15 cellular contexts compared by ENCODE assay signal in genomic region chr12:46901464-46902205, GRCh38.
DNase-seq lines count a peak whose midpoint lies in the region; ATAC-seq and TF ChIP-seq lines count a peak whose summit lies in the region.
"Had no signal": no experiment of that assay in that cellular context is flagged by ENCODE, and none has a peak within 500 bp of the region (broad histone marks: within the 10 kb centered on the region; RNA-seq: fewer than 3 reads in every experiment).

No MANE protein-coding gene starts in this region.

- H3K79me1 ChIP-seq in trophoblast cell (ENCODE audit: low read length) = peaks cover 29% of the 10 kb centered on the region

- H3K79me2 ChIP-seq in DND-41 (ENCODE audit: insufficient read depth, low read length) = no peaks in the 10 kb centered on the region
- H3K79me2 ChIP-seq in KMS-11 (ENCODE audit: insufficient read depth, low read depth) = no peaks in the 10 kb centered on the region
- peaks cover 4% of the 10 kb centered on the region for H3K79me2 ChIP-seq in trophoblast cell (ENCODE audit: control insufficient read depth, insufficient read depth, low read length, poor library complexity)

- H2AFZ ChIP-seq in DND-41 (ENCODE audit: low read depth, low read length) = peak overlapping the region; percentile 57
- peak overlapping the region; percentile 6; the same call in 1 of the 2 replicates for H2AFZ ChIP-seq in KMS-11 (ENCODE audit: low read depth)
- no peak overlapping the region for H2AFZ ChIP-seq in trophoblast cell (ENCODE audit: insufficient read depth, low read length, poor library complexity)

- H4K91ac ChIP-seq in trophoblast cell (ENCODE audit: low read depth, low read length) = peak overlapping the region; percentile 67

- no peak overlapping the region for H3K18ac ChIP-seq in trophoblast cell (ENCODE audit: low read length)

- no peaks in the 10 kb centered on the region for H3K27me3 ChIP-seq in DND-41 (ENCODE audit: insufficient read depth, low read length, poor library complexity)
- H3K27me3 ChIP-seq in KMS-11 (ENCODE audit: insufficient read depth, low read depth) = no peaks in the 10 kb centered on the region
- no peaks in the 10 kb centered on the region for H3K27me3 ChIP-seq in trophoblast cell (ENCODE audit: insufficient read depth, low read length)

- H3K9ac ChIP-seq in DND-41 (ENCODE audit: low read depth, low read length) = no peak overlapping the region
- no peak overlapping the region for H3K9ac ChIP-seq in KMS-11
- H3K9ac ChIP-seq in trophoblast cell (ENCODE audit: low read length) = no peak overlapping the region

- H2BK12ac ChIP-seq in trophoblast cell (ENCODE audit: low read length) = peak overlapping the region; percentile 23

- no peak overlapping the region for H4K12ac ChIP-seq in trophoblast cell (ENCODE audit: low read depth, low read length)

- no peak overlapping the region for H3K4me3 ChIP-seq in DND-41 (ENCODE audit: low read depth in 1 of 2, low read length in 2 of 2)
- no peak overlapping the region for H3K4me3 ChIP-seq in KMS-11 (IDR thresholded peaks at IDR 0.05; ENCODE audit: insufficient read depth, low read depth, low read length)
- H3K4me3 ChIP-seq in trophoblast cell (ENCODE audit: low read depth, low read length) = no peak overlapping the region
- H3K4me3 ChIP-seq: A549, GM12878, K562 had no signal

- H2BK120ac ChIP-seq in trophoblast cell (ENCODE audit: insufficient read depth, low read length, poor library complexity) = peak overlapping the region; percentile 45

- H4K8ac ChIP-seq in trophoblast cell (ENCODE audit: low read depth, low read length) = peak overlapping the region; percentile 20

- peak overlapping the region; percentile 34 for H3K14ac ChIP-seq in trophoblast cell (ENCODE audit: low read length)

- no peak for TF ChIP-seq CTCF in DND-41 (IDR thresholded peaks at IDR 0.05; ENCODE audit: borderline replicate concordance, extremely low read depth, low read length, poor library complexity, severe bottlenecking)
- no peak for TF ChIP-seq CTCF in KMS-11 (conservative IDR thresholded peaks at IDR 0.05; ENCODE audit: low read depth, low read length)

- H2BK5ac ChIP-seq in trophoblast cell (ENCODE audit: low read depth, low read length, poor library complexity) = peak overlapping the region; percentile 18

- H3K4ac ChIP-seq in trophoblast cell (ENCODE audit: low read depth, low read length) = no peak overlapping the region

- H3K36me3 ChIP-seq in DND-41 (ENCODE audit: insufficient read depth, low read length) (no peaks in the 10 kb centered on the region), KMS-11 (ENCODE audit: insufficient read depth) (no peaks in the 10 kb centered on the region), trophoblast cell (ENCODE audit: control insufficient read depth in 1 of 2, insufficient read depth in 2 of 2, low read length in 2 of 2) (no peaks in the 10 kb centered on the region)

- WGBS in trophoblast cell (ENCODE audit: extremely low coverage, insufficient coverage, insufficient read length) = no CpG with 5 or more reads among the region's 3 CpGs

- peak overlapping the region; percentile 9 for H2AK5ac ChIP-seq in trophoblast cell (ENCODE audit: low read length)

- peaks cover 12% of the 10 kb centered on the region for H3K4me1 ChIP-seq in DND-41 (ENCODE audit: insufficient read depth, low read length)
- peaks cover 9% of the 10 kb centered on the region for H3K4me1 ChIP-seq in KMS-11 (ENCODE audit: low read depth, poor library complexity, severe bottlenecking)
- H3K4me1 ChIP-seq in trophoblast cell (ENCODE audit: control insufficient read depth in 1 of 2, insufficient read depth in 2 of 2, low read length in 2 of 2) = peaks cover 7 to 8% of the 10 kb centered on the region in 2 experiments
- H3K4me1 ChIP-seq: A549, Caco-2 had no signal

- no peak for DNase-seq in DND-41
- peak; percentile 61 for DNase-seq in islet precursor cell
- DNase-seq in trophoblast cell = no peak
- DNase-seq in substantia nigra (lab: John Stamatoyannopoulos, UW) = no peak
- no peak for DNase-seq in DMS79 (lab: John Stamatoyannopoulos, UW)
- no peak for DNase-seq in effector CD8-positive, alpha-beta T cell (lab: John Stamatoyannopoulos, UW)
- DNase-seq: Caco-2; CD8-positive, alpha-beta memory T cell; GOT3; H9 had no signal

- H3K23ac ChIP-seq in trophoblast cell (ENCODE audit: low read length) = no peak overlapping the region

- ATAC-seq in DND-41 (ENCODE audit: insufficient read depth, low read depth) (peak; percentile 40; the same call in 1 of the 3 replicates), HG03354 (IDR thresholded peaks at IDR 0.05; ENCODE audit: poor library complexity, severe bottlenecking, unreplicated experiment) (no peak)
- ATAC-seq: A549, GM12878, K562 had no signal

- H3K9me3 ChIP-seq in DND-41 (ENCODE audit: insufficient read depth, low read length, severe bottlenecking) = no peaks in the 10 kb centered on the region
- no peaks in the 10 kb centered on the region for H3K9me3 ChIP-seq in trophoblast cell (ENCODE audit: insufficient read depth, low read depth, low read length)
- H3K9me3 ChIP-seq: A549 had no signal

- no peak overlapping the region for H3K27ac ChIP-seq in DND-41 (ENCODE audit: low read length)
- no peak overlapping the region for H3K27ac ChIP-seq in KMS-11
- H3K27ac ChIP-seq in trophoblast cell (ENCODE audit: low read depth, low read length) = peak overlapping the region; percentile 71
- no peak overlapping the region for H3K27ac ChIP-seq in substantia nigra (ENCODE audit: low read depth, low read length, poor library complexity, severe bottlenecking)
- H3K27ac ChIP-seq: A549 had no signal

- no peaks in the 10 kb centered on the region for H4K20me1 ChIP-seq in DND-41 (ENCODE audit: insufficient read depth, low read length)
- no peaks in the 10 kb centered on the region for H4K20me1 ChIP-seq in KMS-11 (ENCODE audit: insufficient read depth)

- H3K4me2 ChIP-seq in DND-41 (ENCODE audit: insufficient read depth, low read length) (peak overlapping the region; percentile 46; the same call in 1 of the 2 replicates), KMS-11 (no peak overlapping the region), trophoblast cell (ENCODE audit: low read length) (no peak overlapping the region)
- H3K4me2 ChIP-seq: A549 had no signal
